2 cellular contexts compared by ENCODE assay signal in genomic region chr5:151676719-151677118, GRCh38.
TF ChIP-seq lines count a peak whose summit lies in the region.

No MANE protein-coding gene starts in this region.

TF ChIP-seq in GM23338, 12 proteins besides CTCF, POLR2A, EP300 and RAD21:
- peak; percentile 70 for TF ChIP-seq ZNF462 (CRISPR knock-in tag; IDR thresholded peaks at IDR 0.05)
- no peak for TF ChIP-seq NANOG (IDR thresholded peaks at IDR 0.05; ENCODE audit: borderline replicate concordance)

TF ChIP-seq in GM12878, 131 proteins besides CTCF, POLR2A, EP300 and RAD21 (continued from another document):
- no peak for TF ChIP-seq RELB (IDR thresholded peaks at IDR 0.05; ENCODE audit: low read depth)
- TF ChIP-seq DPF2 (IDR thresholded peaks at IDR 0.05): no peak
- no peak for TF ChIP-seq KAT2A (conservative IDR thresholded peaks at IDR 0.05; ENCODE audit: control insufficient read depth, low read depth, low read length)
- TF ChIP-seq ESRRA (IDR thresholded peaks at IDR 0.05; ENCODE audit: low read length): no peak
- TF ChIP-seq HDAC2 (IDR thresholded peaks at IDR 0.05): no peak
- no peak for TF ChIP-seq RFX5 (IDR thresholded peaks at IDR 0.05; ENCODE audit: low read depth, low read length)
- TF ChIP-seq SP1 (IDR thresholded peaks at IDR 0.05; ENCODE audit: low read depth, low read length): no peak
- TF ChIP-seq, protein P1, sequence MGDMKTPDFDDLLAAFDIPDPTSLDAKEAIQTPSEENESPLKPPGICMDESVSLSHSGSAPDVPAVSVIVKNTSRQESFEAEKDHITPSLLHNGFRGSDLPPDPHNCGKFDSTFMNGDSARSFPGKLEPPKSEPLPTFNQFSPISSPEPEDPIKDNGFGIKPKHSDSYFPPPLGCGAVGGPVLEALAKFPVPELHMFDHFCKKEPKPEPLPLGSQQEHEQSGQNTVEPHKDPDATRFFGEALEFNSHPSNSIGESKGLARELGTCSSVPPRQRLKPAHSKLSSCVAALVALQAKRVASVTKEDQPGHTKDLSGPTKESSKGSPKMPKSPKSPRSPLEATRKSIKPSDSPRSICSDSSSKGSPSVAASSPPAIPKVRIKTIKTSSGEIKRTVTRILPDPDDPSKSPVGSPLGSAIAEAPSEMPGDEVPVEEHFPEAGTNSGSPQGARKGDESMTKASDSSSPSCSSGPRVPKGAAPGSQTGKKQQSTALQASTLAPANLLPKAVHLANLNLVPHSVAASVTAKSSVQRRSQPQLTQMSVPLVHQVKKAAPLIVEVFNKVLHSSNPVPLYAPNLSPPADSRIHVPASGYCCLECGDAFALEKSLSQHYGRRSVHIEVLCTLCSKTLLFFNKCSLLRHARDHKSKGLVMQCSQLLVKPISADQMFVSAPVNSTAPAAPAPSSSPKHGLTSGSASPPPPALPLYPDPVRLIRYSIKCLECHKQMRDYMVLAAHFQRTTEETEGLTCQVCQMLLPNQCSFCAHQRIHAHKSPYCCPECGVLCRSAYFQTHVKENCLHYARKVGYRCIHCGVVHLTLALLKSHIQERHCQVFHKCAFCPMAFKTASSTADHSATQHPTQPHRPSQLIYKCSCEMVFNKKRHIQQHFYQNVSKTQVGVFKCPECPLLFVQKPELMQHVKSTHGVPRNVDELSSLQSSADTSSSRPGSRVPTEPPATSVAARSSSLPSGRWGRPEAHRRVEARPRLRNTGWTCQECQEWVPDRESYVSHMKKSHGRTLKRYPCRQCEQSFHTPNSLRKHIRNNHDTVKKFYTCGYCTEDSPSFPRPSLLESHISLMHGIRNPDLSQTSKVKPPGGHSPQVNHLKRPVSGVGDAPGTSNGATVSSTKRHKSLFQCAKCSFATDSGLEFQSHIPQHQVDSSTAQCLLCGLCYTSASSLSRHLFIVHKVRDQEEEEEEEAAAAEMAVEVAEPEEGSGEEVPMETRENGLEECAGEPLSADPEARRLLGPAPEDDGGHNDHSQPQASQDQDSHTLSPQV (IDR thresholded peaks at IDR 0.05): no peak
- no peak for TF ChIP-seq SREBF1 (IDR thresholded peaks at IDR 0.05; ENCODE audit: low read length)
TF ChIP-seq in GM12878: peak in this region for 0.
